In the genomic region with DNA sequence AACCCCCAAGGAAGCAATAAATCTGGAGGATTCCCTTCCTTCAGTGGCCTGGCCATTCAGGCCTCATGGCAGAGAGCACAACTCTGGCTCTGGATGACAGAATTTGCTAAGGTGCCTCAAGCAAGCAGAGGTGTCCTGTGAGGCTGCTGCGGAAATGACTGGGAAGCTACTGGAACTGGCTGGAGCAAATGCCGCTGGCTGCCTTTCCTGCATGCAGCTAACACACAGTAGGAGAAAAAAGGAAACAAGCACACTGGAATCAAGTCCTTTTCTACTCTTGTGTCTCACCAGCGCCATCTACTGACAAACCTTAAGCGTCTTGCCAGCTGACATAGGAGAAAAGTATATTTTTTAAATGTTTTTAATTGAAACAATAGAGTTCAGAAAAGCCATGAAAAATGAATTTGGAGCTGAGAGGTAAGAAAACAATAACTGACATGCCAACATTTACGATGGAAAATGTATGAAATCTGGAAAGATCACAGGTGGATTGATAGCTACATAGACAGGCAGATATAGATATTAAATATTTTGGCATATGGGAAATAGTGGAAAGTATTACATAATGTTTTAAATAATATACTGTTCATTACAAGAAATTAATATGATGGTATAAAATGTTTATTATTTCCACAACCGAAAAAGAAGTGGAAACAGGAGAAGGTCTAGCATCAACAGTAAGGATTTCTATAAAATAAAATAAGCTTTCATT, we compare ENCODE assay signal across 7 cellular contexts.
DNase-seq lines count a peak whose midpoint lies in the region; ATAC-seq, FAIRE-seq and TF ChIP-seq lines count a peak whose summit lies in the region.

No MANE protein-coding gene starts in this region.

- H3K36me3 Mint-ChIP-seq in chondrocyte (ENCODE audit: low read depth), result no peaks in the 10 kb centered on the region

- peak; percentile 66 for ATAC-seq in GM21576 (IDR thresholded peaks at IDR 0.05; ENCODE audit: unreplicated experiment)

- H3K4me3 Mint-ChIP-seq in chondrocyte (ENCODE audit: unreplicated experiment), result no peak overlapping the region

- H2BK12ac ChIP-seq in mesenchymal stem cell (ENCODE audit: low read length in 2 of 2), result peak overlapping the region in 1 of 2 experiments; percentile 45

- no peaks in the 10 kb centered on the region for H3K27me3 ChIP-seq in GM06990 (replicated peaks; ENCODE audit: control insufficient read depth, insufficient read depth, low read length)
- H3K27me3 ChIP-seq in mesenchymal stem cell (ENCODE audit: control insufficient read depth in 1 of 2, insufficient read depth in 1 of 2, low read length in 2 of 2), result no peaks in the 10 kb centered on the region

- peak overlapping the region in 1 of 2 experiments; percentile 66 for H3K18ac ChIP-seq in mesenchymal stem cell (ENCODE audit: low read depth in 1 of 2, low read length in 2 of 2)

- H4K91ac ChIP-seq in mesenchymal stem cell (ENCODE audit: low read length), result no peak overlapping the region

- no peaks in the 10 kb centered on the region for H3K79me1 ChIP-seq in mesenchymal stem cell (replicated peaks; ENCODE audit: low read length, poor library complexity, severe bottlenecking)

- no peak overlapping the region for H2BK120ac ChIP-seq in mesenchymal stem cell (ENCODE audit: low read depth, low read length)

- H3K9me3 Mint-ChIP-seq in chondrocyte (ENCODE audit: low read depth), result no peaks in the 10 kb centered on the region

- H4K8ac ChIP-seq in mesenchymal stem cell (ENCODE audit: low read length), result peak overlapping the region; percentile 75

- H3K9me3 ChIP-seq in mesenchymal stem cell (ENCODE audit: control insufficient read depth, low read length), result no peaks in the 10 kb centered on the region

- DNase-seq in GM06990 (ENCODE audit: extremely low read depth, insufficient read length) (peak; percentile 16), LHCN-M2 (ENCODE audit: low read depth) (peak; percentile 19), OCI-M1 (lab: John Stamatoyannopoulos, UW) (peak; percentile 75), chondrocyte (ENCODE audit: low spot score) (no peak), mesenchymal stem cell (peak; percentile 83), GM12891 (ENCODE audit: insufficient read length, low spot score) (no peak)

- H3K14ac ChIP-seq in mesenchymal stem cell (ENCODE audit: low read length in 2 of 2), result no peak overlapping the region

- no peak overlapping the region for H2AFZ ChIP-seq in mesenchymal stem cell (ENCODE audit: low read depth, low read length)

- H2BK5ac ChIP-seq in mesenchymal stem cell (ENCODE audit: low read depth, low read length, poor library complexity, severe bottlenecking), result no peak overlapping the region

- H2AK5ac ChIP-seq in mesenchymal stem cell (ENCODE audit: low read length, severe bottlenecking), result no peak overlapping the region

- TF ChIP-seq CTCF in GM06990 (IDR thresholded peaks at IDR 0.05; ENCODE audit: insufficient read depth, low read length, poor library complexity, severe bottlenecking), result peak; percentile 89
- TF ChIP-seq CTCF in chondrocyte (IDR thresholded peaks at IDR 0.05), result peak; percentile 99

- no peak overlapping the region for H3K9ac ChIP-seq in mesenchymal stem cell (ENCODE audit: low read length)

- peaks cover 1% of the 10 kb centered on the region for H3K27me3 Mint-ChIP-seq in chondrocyte (ENCODE audit: low read depth)

- H3K4me3 ChIP-seq in GM06990 (replicated peaks; ENCODE audit: low read depth, low read length) (no peak overlapping the region), mesenchymal stem cell (ENCODE audit: insufficient read depth in 1 of 2, low read depth in 1 of 2, low read length in 2 of 2) (no peak overlapping the region)

- no peak for FAIRE-seq in GM12891 (lab: Jason Lieb, UNC)

- TF ChIP-seq POLR2A in GM12891 (IDR thresholded peaks at IDR 0.05; ENCODE audit: low read depth, low read length), result no peak

- no peak overlapping the region for H3K23ac ChIP-seq in mesenchymal stem cell (ENCODE audit: low read length in 2 of 2)

- H3K4ac ChIP-seq in mesenchymal stem cell (ENCODE audit: low read depth in 1 of 2, low read length in 2 of 2), result no peak overlapping the region

- 2% methylated on average over 3 of the region's 6 CpGs for WGBS in mesenchymal stem cell

- no peak overlapping the region for H3K27ac ChIP-seq in mesenchymal stem cell (ENCODE audit: low read length, poor library complexity, severe bottlenecking)

- H3K36me3 ChIP-seq in GM06990 (ENCODE audit: control insufficient read depth, insufficient read depth, low read length), result no peaks in the 10 kb centered on the region
- no peaks in the 10 kb centered on the region for H3K36me3 ChIP-seq in mesenchymal stem cell (ENCODE audit: control insufficient read depth in 1 of 2, insufficient read depth in 2 of 2, low read depth in 1 of 2, low read length in 2 of 2)

- H3K4me1 ChIP-seq in mesenchymal stem cell (ENCODE audit: control insufficient read depth, insufficient read depth, low read depth, low read length), result peaks cover 2% of the 10 kb centered on the region

- peak overlapping the region; percentile 17 for H3K4me2 ChIP-seq in mesenchymal stem cell (ENCODE audit: low read length, poor library complexity, severe bottlenecking)

- H3K27ac Mint-ChIP-seq in chondrocyte (ENCODE audit: unreplicated experiment), result no peak overlapping the region

- H3K4me1 Mint-ChIP-seq in chondrocyte (ENCODE audit: low read depth), result no peaks in the 10 kb centered on the region

- H2BK15ac ChIP-seq in mesenchymal stem cell (ENCODE audit: low read depth, poor library complexity, severe bottlenecking), result no peak overlapping the region

TF ChIP-seq in GM12891, 5 proteins besides CTCF, POLR2A, EP300 and RAD21:
- no peak for TF ChIP-seq SPI1 (IDR thresholded peaks at IDR 0.05; ENCODE audit: low read depth, low read length)
- no peak for TF ChIP-seq POU2F2 (IDR thresholded peaks at IDR 0.05; ENCODE audit: low read depth, low read length)
- no peak for TF ChIP-seq PAX5 (IDR thresholded peaks at IDR 0.05; ENCODE audit: insufficient read depth, low read length, severe bottlenecking)
- TF ChIP-seq POLR2AphosphoS5 (IDR thresholded peaks at IDR 0.05; ENCODE audit: low read depth, low read length), result no peak
- TF ChIP-seq TAF1 (IDR thresholded peaks at IDR 0.05; ENCODE audit: low read depth, low read length), result no peak

Comparison
In these comparisons a context has a peak if more than half of its experiments do, and no peak if none do; other contexts are left out.
1. DNase-seq: peak in GM06990 (single experiment), LHCN-M2 (single experiment), OCI-M1 (single experiment) and mesenchymal stem cell (single experiment); none in chondrocyte (single experiment) and GM12891 (single experiment).